Comparison of ENCODE assay signal across 12 cellular contexts in the genomic region with DNA sequence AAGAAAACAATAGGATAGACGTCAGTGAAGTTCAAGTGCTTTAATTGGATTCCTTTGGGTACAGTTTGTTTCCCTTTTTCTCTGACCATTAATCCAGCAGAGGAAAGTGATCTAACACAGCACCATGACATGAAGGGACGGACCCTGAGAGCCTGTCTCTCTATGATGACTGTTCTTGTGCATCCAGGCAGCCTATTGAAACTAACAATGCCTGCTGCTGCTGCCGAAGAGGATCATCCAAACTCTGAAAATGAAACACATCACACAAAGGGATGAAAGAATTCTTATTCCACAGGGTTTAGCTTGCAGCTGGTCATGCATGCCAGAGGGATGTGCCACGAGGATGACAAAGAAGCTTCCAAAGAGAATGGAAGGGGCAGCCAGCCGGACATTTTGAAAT.
A peak's percentile ranks its signal among the peaks of the same experiment; 100 is the strongest.
DNase-seq lines count a peak whose midpoint lies in the region; ATAC-seq, FAIRE-seq and TF ChIP-seq lines count a peak whose summit lies in the region.
"Had no signal": no experiment of that assay in that cellular context is flagged by ENCODE, and none has a peak within 500 bp of the region (broad histone marks: within the 10 kb centered on the region; RNA-seq: fewer than 3 reads in every experiment).

No MANE protein-coding gene starts in this region.

- peaks cover 0 to 26% of the 10 kb centered on the region in 2 experiments; a peak in 2 of 4 replicates for H3K4me1 ChIP-seq in SK-N-SH (ENCODE audit: control insufficient read depth in 1 of 2, insufficient read depth in 2 of 2, low read depth in 1 of 2, low read length in 1 of 2)

- peaks cover 2 to 25% of the 10 kb centered on the region in 2 donors for H3K4me1 Mint-ChIP-seq in effector memory CD8-positive, alpha-beta T cell (ENCODE audit: low read depth in 2 of 2)
- H3K4me1 Mint-ChIP-seq: CD14-positive monocyte had no signal

- 85% methylated on average over 5 of the region's 5 CpGs for WGBS in SK-N-SH (ENCODE audit: low lambda C conversion rate)

- H3K4me2 ChIP-seq in SK-N-SH = no peak overlapping the region; the same call in 1 of the 2 replicates

- no peak for FAIRE-seq in GM12891 (lab: Jason Lieb, UNC)

- no peak overlapping the region for H3K4me3 Mint-ChIP-seq in effector memory CD8-positive, alpha-beta T cell
- H3K4me3 Mint-ChIP-seq: CD14-positive monocyte had no signal

- TF ChIP-seq EP300 in SK-N-SH (IDR thresholded peaks at IDR 0.05; ENCODE audit: borderline replicate concordance in 1 of 2, low read depth in 1 of 2, low read length in 1 of 2) = no peak

- TF ChIP-seq RAD21 in SK-N-SH (IDR thresholded peaks at IDR 0.05; ENCODE audit: low read length) = no peak

- H3K27me3 Mint-ChIP-seq in effector memory CD8-positive, alpha-beta T cell = no peaks in the 10 kb centered on the region

- H3K9me2 ChIP-seq in SK-N-SH = no peaks in the 10 kb centered on the region

- no peak for ATAC-seq in HG03571 (IDR thresholded peaks at IDR 0.05; ENCODE audit: unreplicated experiment)
- no peak for ATAC-seq in effector memory CD8-positive, alpha-beta T cell (replicated peaks)

- no peaks in the 10 kb centered on the region for H3K9me3 Mint-ChIP-seq in effector memory CD8-positive, alpha-beta T cell
- H3K9me3 Mint-ChIP-seq: CD14-positive monocyte had no signal

- no peaks in the 10 kb centered on the region for H3F3A ChIP-seq in SK-N-SH (replicated peaks; ENCODE audit: insufficient read depth)

- no peaks in the 10 kb centered on the region for H3K79me2 ChIP-seq in SK-N-SH (ENCODE audit: insufficient read depth)

- no peak for TF ChIP-seq CTCF in SK-N-SH (IDR thresholded peaks at IDR 0.05)
- no peak for TF ChIP-seq CTCF in fibroblast of villous mesenchyme (IDR thresholded peaks at IDR 0.05; ENCODE audit: insufficient read depth, low read depth, low read length)

- H3K36me3 ChIP-seq in SK-N-SH (replicated peaks in 1 of 2; ENCODE audit: control insufficient read depth in 1 of 2, insufficient read depth in 2 of 2, low read length in 1 of 2) = peaks cover 0 to 9% of the 10 kb centered on the region in 2 experiments
- H3K36me3 ChIP-seq: WERI-Rb-1 had no signal

- DNase-seq in AG08396 (ENCODE audit: low spot score) (peak; percentile 11), SK-N-SH (no peak), fibroblast of villous mesenchyme (ENCODE audit: low read depth) (peak; percentile 64), occipital lobe (lab: John Stamatoyannopoulos, UW) (peak; percentile 28), HuH-7 (ENCODE audit: low spot score) (no peak), GM12891 (ENCODE audit: insufficient read length, low spot score) (no peak)
- DNase-seq in effector memory CD8-positive, alpha-beta T cell = no peak
- DNase-seq: activated effector memory CD4-positive, alpha-beta T cell treated with Interleukin-2 at 50 U/mL for 16 hours; WERI-Rb-1 had no signal

- no peak overlapping the region for H3K27ac Mint-ChIP-seq in effector memory CD8-positive, alpha-beta T cell
- H3K27ac Mint-ChIP-seq: CD14-positive monocyte had no signal

- no peaks in the 10 kb centered on the region for H4K20me1 ChIP-seq in SK-N-SH (ENCODE audit: insufficient read depth)

- no peak overlapping the region for H3K4me3 ChIP-seq in SK-N-SH (ENCODE audit: low read depth in 2 of 2, low read length in 1 of 2)
- no peak overlapping the region for H3K4me3 ChIP-seq in fibroblast of villous mesenchyme (ENCODE audit: low read depth, low read length)

- POLR2A ChIA-PET in SK-N-SH (lab: Yijun Ruan, JAX) = no interaction called here

- CTCF ChIA-PET in SK-N-SH (lab: Yijun Ruan, JAX) = interaction anchor here (0.8 to 1.6 kb wide), 2 partner anchors 21 kb away, joined by 3 read pairs; no protein-coding TSS in a partner anchor

- H2AFZ ChIP-seq in SK-N-SH (ENCODE audit: low read depth) = no peak overlapping the region

- H3K27ac ChIP-seq in SK-N-SH (ENCODE audit: low read depth in 2 of 2, low read length in 1 of 2) = peak overlapping the region in 1 of 2 experiments; percentile 42; a peak in 2 of 4 replicates
- H3K27ac ChIP-seq: epithelial cell of prostate, WERI-Rb-1 had no signal

- peaks cover 2% of the 10 kb centered on the region for H3K36me3 Mint-ChIP-seq in effector memory CD8-positive, alpha-beta T cell (ENCODE audit: insufficient read depth)

- no peak for TF ChIP-seq POLR2A in GM12891 (IDR thresholded peaks at IDR 0.05; ENCODE audit: low read depth, low read length)

- no peaks in the 10 kb centered on the region for H3K27me3 ChIP-seq in SK-N-SH (ENCODE audit: insufficient read depth)

- H3K9ac ChIP-seq in SK-N-SH = no peak overlapping the region

- 0 out of 2 replicates have a peak, but pooled peaks cover 7% of the 10 kb centered on the region for H3K9me3 ChIP-seq in SK-N-SH

TF ChIP-seq in SK-N-SH, 30 proteins besides CTCF, POLR2A, EP300 and RAD21:
- no peak for TF ChIP-seq JUND (IDR thresholded peaks at IDR 0.05)
- TF ChIP-seq TAF1 (IDR thresholded peaks at IDR 0.05; ENCODE audit: borderline replicate concordance, low read depth, low read length) = no peak
- TF ChIP-seq POLR2AphosphoS5 (IDR thresholded peaks at IDR 0.05; ENCODE audit: low read depth, low read length) = no peak
- TF ChIP-seq MXI1 (IDR thresholded peaks at IDR 0.05; ENCODE audit: low read depth, low read length) = no peak
- no peak for TF ChIP-seq MEF2A (IDR thresholded peaks at IDR 0.05; ENCODE audit: borderline replicate concordance, low read depth)
- TF ChIP-seq, protein P1, sequence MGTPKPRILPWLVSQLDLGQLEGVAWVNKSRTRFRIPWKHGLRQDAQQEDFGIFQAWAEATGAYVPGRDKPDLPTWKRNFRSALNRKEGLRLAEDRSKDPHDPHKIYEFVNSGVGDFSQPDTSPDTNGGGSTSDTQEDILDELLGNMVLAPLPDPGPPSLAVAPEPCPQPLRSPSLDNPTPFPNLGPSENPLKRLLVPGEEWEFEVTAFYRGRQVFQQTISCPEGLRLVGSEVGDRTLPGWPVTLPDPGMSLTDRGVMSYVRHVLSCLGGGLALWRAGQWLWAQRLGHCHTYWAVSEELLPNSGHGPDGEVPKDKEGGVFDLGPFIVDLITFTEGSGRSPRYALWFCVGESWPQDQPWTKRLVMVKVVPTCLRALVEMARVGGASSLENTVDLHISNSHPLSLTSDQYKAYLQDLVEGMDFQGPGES (IDR thresholded peaks at IDR 0.05; ENCODE audit: low read depth, low read length) = no peak
- TF ChIP-seq YY1 (IDR thresholded peaks at IDR 0.05; ENCODE audit: low read depth) = peak; percentile 31; the same call in 1 of the 2 replicates
- TF ChIP-seq TEAD4 (IDR thresholded peaks at IDR 0.05; ENCODE audit: borderline replicate concordance, insufficient read depth) = no peak
- TF ChIP-seq TCF12 (IDR thresholded peaks at IDR 0.05) = 0 out of 2 replicates have a peak, but pooled peaks have one; percentile 4

TF ChIP-seq in GM12891, 5 proteins besides CTCF, POLR2A, EP300 and RAD21:
- TF ChIP-seq TAF1 (IDR thresholded peaks at IDR 0.05; ENCODE audit: low read depth, low read length) = no peak
- TF ChIP-seq POLR2AphosphoS5 (IDR thresholded peaks at IDR 0.05; ENCODE audit: low read depth, low read length) = no peak

Comparison
In these comparisons a context has a peak if more than half of its experiments do, and no peak if none do; other contexts are left out.
1. DNase-seq: peak in AG08396 (single experiment), fibroblast of villous mesenchyme (single experiment) and occipital lobe (single experiment); none in SK-N-SH (single experiment), effector memory CD8-positive, alpha-beta T cell (0 of 3), HuH-7 (single experiment) and GM12891 (single experiment).